Comparison of ENCODE assay signal across 12 cellular contexts in the genomic region with DNA sequence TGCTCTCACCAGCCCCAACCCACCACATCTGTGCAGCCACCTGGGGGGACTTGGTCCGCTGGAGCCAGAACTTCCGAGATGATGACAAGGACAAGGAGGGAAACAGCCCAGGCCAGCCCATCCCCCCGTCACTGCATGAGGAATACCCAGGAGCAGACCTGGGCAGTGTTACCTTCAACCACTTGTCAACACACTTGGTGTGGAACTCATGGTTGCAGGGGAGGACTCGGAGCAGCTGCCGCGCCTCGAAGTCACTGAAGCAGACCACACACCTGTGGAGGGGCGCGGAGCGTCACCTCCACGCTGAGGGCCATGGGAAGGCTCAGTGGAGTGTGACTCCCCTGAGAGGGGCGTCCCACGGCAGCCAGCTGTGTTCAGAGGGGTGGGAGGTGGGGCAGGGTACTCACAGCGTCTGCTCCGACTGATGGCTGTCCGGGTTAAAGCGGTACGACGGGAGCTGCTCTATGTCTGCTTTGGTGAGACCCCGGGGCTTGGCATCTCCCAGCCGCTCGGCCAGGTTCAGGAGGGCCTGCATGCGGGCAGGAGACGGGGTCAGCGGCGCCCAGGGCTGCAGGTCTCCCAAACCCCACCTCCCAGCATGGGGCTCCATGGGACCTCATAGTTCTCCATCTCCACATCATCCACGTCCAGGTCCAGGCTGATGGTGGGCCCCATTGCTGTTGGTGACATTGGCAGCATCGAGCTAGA. TPM values are rescaled to one million over a fixed set of nuclear protein-coding genes. Genes with fewer than 3 reads are reported as not detected.
DNase-seq lines count a peak whose midpoint lies in the region; ATAC-seq and TF ChIP-seq lines count a peak whose summit lies in the region.
"Had no signal": no experiment of that assay in that cellular context is flagged by ENCODE, and none has a peak within 500 bp of the region (broad histone marks: within the 10 kb centered on the region; RNA-seq: fewer than 3 reads in every experiment).

No MANE protein-coding gene starts in this region.

- H4K20me1 ChIP-seq in OCI-LY1 (ENCODE audit: insufficient read depth, low read length), result no peaks in the 10 kb centered on the region

- peaks cover 23 to 35% of the 10 kb centered on the region in 2 donors for H3K4me1 Mint-ChIP-seq in effector memory CD8-positive, alpha-beta T cell (ENCODE audit: low read depth in 2 of 2)
- peaks cover 69% of the 10 kb centered on the region for H3K4me1 Mint-ChIP-seq in stimulated activated naive CD8-positive, alpha-beta T cell treated with anti-CD3 and anti-CD28 coated beads, Interleukin-15, amount 100 ng/mL, for 72 hours

- no peaks in the 10 kb centered on the region for H3K27me3 ChIP-seq in OCI-LY1 (ENCODE audit: insufficient read depth, low read length)

- peaks cover 12% of the 10 kb centered on the region; the same call in 1 of the 2 replicates for H3K79me2 ChIP-seq in OCI-LY1 (ENCODE audit: insufficient read depth, low read length)

- no peak for TF ChIP-seq CTCF in OCI-LY1 (IDR thresholded peaks at IDR 0.05; ENCODE audit: low read length)

- H3F3A ChIP-seq in OCI-LY1 (ENCODE audit: insufficient read depth, low read length), result no peaks in the 10 kb centered on the region

- peak overlapping the region; percentile 72 to 90 for H3K27ac Mint-ChIP-seq in effector memory CD8-positive, alpha-beta T cell
- peak overlapping the region; percentile 42 to 92 for H3K27ac Mint-ChIP-seq in stimulated activated naive CD8-positive, alpha-beta T cell treated with anti-CD3 and anti-CD28 coated beads, Interleukin-15, amount 100 ng/mL, for 72 hours

- H3K4me1 ChIP-seq in OCI-LY1 (ENCODE audit: insufficient read depth, low read length, severe bottlenecking), result peaks cover 54% of the 10 kb centered on the region

- H3K9ac ChIP-seq in OCI-LY1 (ENCODE audit: low read length), result peak overlapping the region; percentile 30; the same call in 1 of the 2 replicates

- H3K36me3 ChIP-seq in OCI-LY1 (ENCODE audit: insufficient read depth, low read length), result peaks cover 67% of the 10 kb centered on the region

- intact Hi-C loops in Right ventricle myocardium inferior (cut with DNase I), result no loop called here
- intact Hi-C loops in Right ventricle myocardium superior (cut with DNase I), result no loop called here

- H3K27ac ChIP-seq in OCI-LY1 (ENCODE audit: low read depth, low read length, poor library complexity, severe bottlenecking), result peak overlapping the region; percentile 95
- H3K27ac ChIP-seq: psoas muscle had no signal

- H3K27me3 Mint-ChIP-seq in effector memory CD8-positive, alpha-beta T cell, result no peaks in the 10 kb centered on the region
- H3K27me3 Mint-ChIP-seq in stimulated activated naive CD8-positive, alpha-beta T cell treated with anti-CD3 and anti-CD28 coated beads, Interleukin-15, amount 100 ng/mL, for 72 hours, result no peaks in the 10 kb centered on the region

- no peaks in the 10 kb centered on the region for H3K9me3 ChIP-seq in OCI-LY1 (ENCODE audit: low read length)
- H3K9me3 ChIP-seq: psoas muscle had no signal

- H3K4me2 ChIP-seq in OCI-LY1 (ENCODE audit: low read length), result peak overlapping the region; percentile 50; the same call in 1 of the 2 replicates

- ATAC-seq in Right ventricle myocardium inferior, result no peak
- no peak for ATAC-seq in Right ventricle myocardium superior (ENCODE audit: poor library complexity)
- no peak for ATAC-seq in effector memory CD8-positive, alpha-beta T cell (replicated peaks)
- ATAC-seq in stimulated activated naive CD8-positive, alpha-beta T cell treated with anti-CD3 and anti-CD28 coated beads, Interleukin-15, amount 100 ng/mL, for 72 hours, result no peak
- ATAC-seq in GM21367 (IDR thresholded peaks at IDR 0.05; ENCODE audit: unreplicated experiment), result no peak

- no peak overlapping the region for H2AFZ ChIP-seq in OCI-LY1 (ENCODE audit: low read length)

- H3K4me3 ChIP-seq in OCI-LY1 (ENCODE audit: low read depth, low read length, poor library complexity, severe bottlenecking), result peak overlapping the region; percentile 29
- H3K4me3 ChIP-seq: psoas muscle had no signal

- peak; percentile 49 for DNase-seq in Right ventricle myocardium inferior (ENCODE audit: missing footprints)
- no peak for DNase-seq in Right ventricle myocardium superior
- DNase-seq in effector memory CD8-positive, alpha-beta T cell, result no peak
- no peak for DNase-seq in stimulated activated naive CD8-positive, alpha-beta T cell treated with anti-CD3 and anti-CD28 coated beads, Interleukin-15, amount 100 ng/mL, for 72 hours
- no peak for DNase-seq in NCI-H69 (lab: John Stamatoyannopoulos, UW)
- no peak for DNase-seq in AG08395 (ENCODE audit: low spot score)
- DNase-seq: DMS53, NCI-H226, trophoblast cell had no signal

- no peaks in the 10 kb centered on the region for H3K9me3 Mint-ChIP-seq in effector memory CD8-positive, alpha-beta T cell
- no peaks in the 10 kb centered on the region for H3K9me3 Mint-ChIP-seq in stimulated activated naive CD8-positive, alpha-beta T cell treated with anti-CD3 and anti-CD28 coated beads, Interleukin-15, amount 100 ng/mL, for 72 hours

- peaks cover 64% of the 10 kb centered on the region for H3K36me3 Mint-ChIP-seq in effector memory CD8-positive, alpha-beta T cell (ENCODE audit: insufficient read depth)

- peak overlapping the region; percentile 76 to 86 for H3K4me3 Mint-ChIP-seq in effector memory CD8-positive, alpha-beta T cell
- peak overlapping the region; percentile 74 to 88 for H3K4me3 Mint-ChIP-seq in stimulated activated naive CD8-positive, alpha-beta T cell treated with anti-CD3 and anti-CD28 coated beads, Interleukin-15, amount 100 ng/mL, for 72 hours

- no peaks in the 10 kb centered on the region for H3K9me2 ChIP-seq in OCI-LY1 (ENCODE audit: low read depth, low read length)

RNA-seq across cellular contexts. Expression of gene RNF44, which starts 7.9 kb away (rescaled TPM):
- 25.5 TPM for total RNA-seq in Right ventricle myocardium inferior
- 27.8 TPM for total RNA-seq in Right ventricle myocardium superior

RNA-seq across cellular contexts. Expression of gene CDHR2, which starts 19.9 kb away (rescaled TPM):
- 0.19 TPM for total RNA-seq in Right ventricle myocardium inferior
- 0.19 TPM for total RNA-seq in Right ventricle myocardium superior
